Comparison of ENCODE assay signal across 21 cellular contexts in genomic region chr7:68725843-68726242, GRCh38.
"Had no signal": no experiment of that assay in that cellular context is flagged by ENCODE, and none has a peak within 500 bp of the region (broad histone marks: within the 10 kb centered on the region; RNA-seq: fewer than 3 reads in every experiment).

No MANE protein-coding gene starts in this region.

- H3K4me1 ChIP-seq: sigmoid colon, testis, upper lobe of right lung had no signal

- H3K9me3 ChIP-seq: sigmoid colon, testis, upper lobe of right lung had no signal

- ATAC-seq: natural killer cell treated with Interleukin-12 subunit alpha and Interleukin-12 subunit beta and Interleukin-15 and Interleukin-18, amount 100 ng/mL, for 72 hours; stimulated activated effector memory CD8-positive, alpha-beta T cell treated with anti-CD3 and anti-CD28 coated beads, Interleukin-12 subunit alpha, Interleukin-12 subunit beta, amount 100 ng/mL, for 72 hours; upper lobe of right lung had no signal

- H3K4me1 Mint-ChIP-seq: activated B cell treated with CpG ODN at 0.5 μM for 24 hours; activated naive CD8-positive, alpha-beta T cell treated with anti-CD3 and anti-CD28 coated beads for 36 hours; stimulated activated effector memory CD8-positive, alpha-beta T cell treated with anti-CD3 and anti-CD28 coated beads, Interleukin-12 subunit alpha, Interleukin-12 subunit beta, amount 100 ng/mL, for 72 hours had no signal

- H3K27me3 Mint-ChIP-seq: activated B cell treated with CpG ODN at 0.5 μM for 24 hours; activated CD4-positive, alpha-beta memory T cell treated with anti-CD3 and anti-CD28 coated beads for 36 hours; activated naive CD8-positive, alpha-beta T cell treated with anti-CD3 and anti-CD28 coated beads for 36 hours; natural killer cell treated with Interleukin-12 subunit alpha and Interleukin-12 subunit beta and Interleukin-15 and Interleukin-18, amount 100 ng/mL, for 72 hours had no signal

- H3K4me3 ChIP-seq: cardiac muscle cell, lung, sigmoid colon, testis, upper lobe of right lung had no signal

- DNase-seq: activated B cell treated with CpG ODN at 0.5 μM for 24 hours; activated CD4-positive, alpha-beta memory T cell treated with anti-CD3 and anti-CD28 coated beads for 36 hours; activated CD4-positive, alpha-beta T cell treated with anti-CD3 and anti-CD28 coated beads for 4 hours; activated naive CD8-positive, alpha-beta T cell treated with anti-CD3 and anti-CD28 coated beads for 36 hours; activated T-cell treated with anti-CD3 and anti-CD28 coated beads for 4 hours; amniotic stem cell; dermis blood vessel endothelial cell; effector memory CD4-positive, alpha-beta T cell; foreskin melanocyte; glutamatergic neuron; hypothalamus; islet precursor cell; sigmoid colon; stimulated activated CD4-positive, alpha-beta T cell treated with anti-CD3 and anti-CD28 coated beads, Interleukin-4, amount 100 ng/mL, for 24 hours; T-helper 9 cell; testis; upper lobe of right lung had no signal

- H3K27ac ChIP-seq: cardiac muscle cell, sigmoid colon, testis, upper lobe of right lung had no signal

- H3K27me3 ChIP-seq: sigmoid colon, testis, upper lobe of right lung had no signal

- H3K36me3 Mint-ChIP-seq: activated CD4-positive, alpha-beta memory T cell treated with anti-CD3 and anti-CD28 coated beads for 36 hours; activated naive CD8-positive, alpha-beta T cell treated with anti-CD3 and anti-CD28 coated beads for 36 hours; natural killer cell treated with Interleukin-12 subunit alpha and Interleukin-12 subunit beta and Interleukin-15 and Interleukin-18, amount 100 ng/mL, for 72 hours; stimulated activated effector memory CD8-positive, alpha-beta T cell treated with anti-CD3 and anti-CD28 coated beads, Interleukin-12 subunit alpha, Interleukin-12 subunit beta, amount 100 ng/mL, for 72 hours had no signal

- H3K4me3 Mint-ChIP-seq: activated B cell treated with CpG ODN at 0.5 μM for 24 hours; activated CD4-positive, alpha-beta memory T cell treated with anti-CD3 and anti-CD28 coated beads for 36 hours; activated naive CD8-positive, alpha-beta T cell treated with anti-CD3 and anti-CD28 coated beads for 36 hours; natural killer cell treated with Interleukin-12 subunit alpha and Interleukin-12 subunit beta and Interleukin-15 and Interleukin-18, amount 100 ng/mL, for 72 hours; stimulated activated effector memory CD8-positive, alpha-beta T cell treated with anti-CD3 and anti-CD28 coated beads, Interleukin-12 subunit alpha, Interleukin-12 subunit beta, amount 100 ng/mL, for 72 hours had no signal

- H3K27ac Mint-ChIP-seq: activated B cell treated with CpG ODN at 0.5 μM for 24 hours; activated CD4-positive, alpha-beta memory T cell treated with anti-CD3 and anti-CD28 coated beads for 36 hours; activated naive CD8-positive, alpha-beta T cell treated with anti-CD3 and anti-CD28 coated beads for 36 hours; natural killer cell treated with Interleukin-12 subunit alpha and Interleukin-12 subunit beta and Interleukin-15 and Interleukin-18, amount 100 ng/mL, for 72 hours; stimulated activated effector memory CD8-positive, alpha-beta T cell treated with anti-CD3 and anti-CD28 coated beads, Interleukin-12 subunit alpha, Interleukin-12 subunit beta, amount 100 ng/mL, for 72 hours had no signal
